Comparison of ENCODE assay signal across 21 cellular contexts in genomic region chr20:11395581-11395980, GRCh38.
DNase-seq lines count a peak whose midpoint lies in the region; ATAC-seq and TF ChIP-seq lines count a peak whose summit lies in the region.
"Had no signal": no experiment of that assay in that cellular context is flagged by ENCODE, and none has a peak within 500 bp of the region (broad histone marks: within the 10 kb centered on the region; RNA-seq: fewer than 3 reads in every experiment).

No MANE protein-coding gene starts in this region.

- BruUV-seq in mammary epithelial cell (replicated peaks; lab: Mats Ljungman, UMichigan): no TSS peak
- no TSS peak for BruUV-seq in MCF 10A (replicated peaks; lab: Mats Ljungman, UMichigan)

- H3K36me3 ChIP-seq in mammary epithelial cell (ENCODE audit: insufficient read depth, low read length): no peaks in the 10 kb centered on the region

- ATAC-seq in foreskin keratinocyte: no peak
- no peak for ATAC-seq in activated T-cell treated with anti-CD3 and anti-CD28 coated beads, Interleukin-2, amount 50 U/mL, for 72 hours (replicated peaks in 1 of 2)

- no peak overlapping the region for H3K4me3 Mint-ChIP-seq in MCF 10A (ENCODE audit: unreplicated experiment)
- H3K4me3 Mint-ChIP-seq in activated T-cell treated with anti-CD3 and anti-CD28 coated beads, Interleukin-2, amount 50 U/mL, for 72 hours: no peak overlapping the region

- dilution Hi-C loops in mammary epithelial cell (cut with HindIII; ENCODE audit: low sequenced_read_pairs): no loop called here

- no peak overlapping the region for H3K27ac Mint-ChIP-seq in MCF 10A (ENCODE audit: low read depth, unreplicated experiment)
- no peak overlapping the region for H3K27ac Mint-ChIP-seq in activated T-cell treated with anti-CD3 and anti-CD28 coated beads, Interleukin-2, amount 50 U/mL, for 72 hours

- H2AFZ ChIP-seq in mammary epithelial cell (ENCODE audit: low read depth, low read length): peak overlapping the region; percentile 1

- H3K4me3 ChIP-seq in mammary epithelial cell (replicated peaks in 1 of 3; ENCODE audit: insufficient read depth in 1 of 3, low read depth in 2 of 3, low read length in 3 of 3): no peak overlapping the region
- no peak overlapping the region for H3K4me3 ChIP-seq in astrocyte of the spinal cord (ENCODE audit: low read depth, low read length)

- H3K9me3 Mint-ChIP-seq in MCF 10A (ENCODE audit: unreplicated experiment): no peaks in the 10 kb centered on the region
- peaks cover 0 to 3% of the 10 kb centered on the region in 2 donors for H3K9me3 Mint-ChIP-seq in activated T-cell treated with anti-CD3 and anti-CD28 coated beads, Interleukin-2, amount 50 U/mL, for 72 hours

- peaks cover 26% of the 10 kb centered on the region for H3K4me1 ChIP-seq in mammary epithelial cell (ENCODE audit: insufficient read depth, low read length)
- peaks cover 10% of the 10 kb centered on the region for H3K4me1 ChIP-seq in foreskin keratinocyte

- CTCF ChIA-PET in mammary epithelial cell (lab: Charles Lee; ENCODE audit: low non-redundant PET): no interaction called here
- CTCF ChIA-PET in MCF 10A (lab: Yijun Ruan, JAX): interaction anchor here (0.6 kb wide), 1 partner anchor 656 kb away, joined by 3 read pairs; no protein-coding TSS in a partner anchor

- H3K27ac ChIP-seq in mammary epithelial cell (ENCODE audit: insufficient read depth, low read depth, low read length): peak overlapping the region; percentile 95
- H3K27ac ChIP-seq in foreskin keratinocyte: peak overlapping the region; percentile 77
- H3K27ac ChIP-seq: 22Rv1 had no signal

- intact Hi-C loops in mammary epithelial cell (cut with micrococcal nuclease): loop anchor here (2.0 kb wide), 2 partner anchors 57 to 147 kb away; no protein-coding TSS in a partner anchor
- intact Hi-C loops in MCF 10A (cut with micrococcal nuclease): no loop called here

- DNase-seq in mammary epithelial cell: peak; percentile 45
- no peak for DNase-seq in MCF 10A (ENCODE audit: unreplicated experiment)
- DNase-seq in astrocyte of the spinal cord (ENCODE audit: low read depth, low spot score): peak; percentile 77
- DNase-seq in foreskin keratinocyte: peak in 1 of 2 donors; percentile 38
- no peak for DNase-seq in activated T-cell treated with anti-CD3 and anti-CD28 coated beads, Interleukin-2, amount 50 U/mL, for 72 hours
- DNase-seq in amniotic stem cell (lab: John Stamatoyannopoulos, UW): no peak
- no peak for DNase-seq in activated CD8-positive, alpha-beta memory T cell treated with anti-CD3 and anti-CD28 coated beads, Interleukin-2, amount 50 U/mL, for 48 hours
- DNase-seq in NCI-H1092 (lab: John Stamatoyannopoulos, UW): no peak
- DNase-seq: COR-L47, DMS 273 treated with DMSO at 0.1 percent for 48 hours, DND-41, GF-D8, MV-4-11, NCI-H1417, NCI-H187, NCI-H2227 treated with DMSO at 0.1 percent for 48 hours, NCI-H510A treated with DMSO at 0.1 percent for 48 hours, NCI-H774, RPMI8226, SIG-M5 had no signal

- WGBS in mammary epithelial cell (ENCODE audit: low coverage, missing lambda C conversion rate): 100% methylated on average over 2 of the region's 2 CpGs

- in situ Hi-C loops in mammary epithelial cell (cut with MboI; ENCODE audit: low sequenced_read_pairs in 2 of 2): loop anchor here in 1 of 2 donors (25.0 kb wide), 1 partner anchor 142 kb away; no protein-coding TSS in a partner anchor
- in situ Hi-C loops in astrocyte of the spinal cord (cut with HindIII; ENCODE audit: low sequenced_read_pairs): no loop called here

- no peak for TF ChIP-seq CTCF in mammary epithelial cell (conservative IDR thresholded peaks at IDR 0.05 in 1 of 2, IDR thresholded peaks at IDR 0.05 in 1 of 2; ENCODE audit: extremely low read depth in 1 of 2, insufficient read depth in 1 of 2, low read depth in 1 of 2, low read length in 2 of 2)
- no peak for TF ChIP-seq CTCF in MCF 10A (IDR thresholded peaks at IDR 0.05; ENCODE audit: unreplicated experiment)
- TF ChIP-seq CTCF in astrocyte of the spinal cord (IDR thresholded peaks at IDR 0.05; ENCODE audit: low read depth, low read length): no peak
- TF ChIP-seq CTCF in foreskin keratinocyte (conservative IDR thresholded peaks at IDR 0.05): no peak

- POLR2A ChIA-PET in MCF 10A (lab: Yijun Ruan, JAX): no interaction called here

- H3K79me2 ChIP-seq in mammary epithelial cell (ENCODE audit: insufficient read depth, low read length): no peaks in the 10 kb centered on the region

- peaks cover 9% of the 10 kb centered on the region for H3K4me1 Mint-ChIP-seq in MCF 10A (ENCODE audit: insufficient read depth, unreplicated experiment)
- no peaks in the 10 kb centered on the region for H3K4me1 Mint-ChIP-seq in activated T-cell treated with anti-CD3 and anti-CD28 coated beads, Interleukin-2, amount 50 U/mL, for 72 hours (ENCODE audit: low read depth)

- H3K4me2 ChIP-seq in mammary epithelial cell (ENCODE audit: insufficient read depth, low read depth, low read length): no peak overlapping the region

- H3K9me3 ChIP-seq in mammary epithelial cell (replicated peaks; ENCODE audit: insufficient read depth, low read length): no peaks in the 10 kb centered on the region

- no peaks in the 10 kb centered on the region for H4K20me1 ChIP-seq in mammary epithelial cell (ENCODE audit: insufficient read depth, low read length)

- H3K36me3 Mint-ChIP-seq in MCF 10A (ENCODE audit: insufficient read depth, unreplicated experiment): peaks cover 6% of the 10 kb centered on the region
- no peaks in the 10 kb centered on the region for H3K36me3 Mint-ChIP-seq in activated T-cell treated with anti-CD3 and anti-CD28 coated beads, Interleukin-2, amount 50 U/mL, for 72 hours (ENCODE audit: insufficient read depth in 2 of 2)

- peak overlapping the region; percentile 52 for H3K9ac ChIP-seq in mammary epithelial cell (ENCODE audit: insufficient read depth, low read length)

- H3K27me3 ChIP-seq in mammary epithelial cell (ENCODE audit: insufficient read depth, low read length) (no peaks in the 10 kb centered on the region), foreskin keratinocyte (no peaks in the 10 kb centered on the region)

- no peaks in the 10 kb centered on the region for H3K27me3 Mint-ChIP-seq in MCF 10A (ENCODE audit: insufficient read depth, unreplicated experiment)
- H3K27me3 Mint-ChIP-seq in activated T-cell treated with anti-CD3 and anti-CD28 coated beads, Interleukin-2, amount 50 U/mL, for 72 hours (ENCODE audit: low read depth): no peaks in the 10 kb centered on the region

Comparison
In these comparisons a context has a peak if more than half of its experiments do, and no peak if none do; other contexts are left out.
1. DNase-seq: peak in mammary epithelial cell (single experiment) and astrocyte of the spinal cord (single experiment); none in MCF 10A (single experiment), activated T-cell treated with anti-CD3 and anti-CD28 coated beads, Interleukin-2, amount 50 U/mL, for 72 hours (0 of 2), amniotic stem cell (single experiment), activated CD8-positive, alpha-beta memory T cell treated with anti-CD3 and anti-CD28 coated beads, Interleukin-2, amount 50 U/mL, for 48 hours (single experiment) and NCI-H1092 (single experiment).